27 cellular contexts compared by ENCODE assay signal in genomic region chr2:120321721-120322284, GRCh38. TPM values are rescaled to one million over a fixed set of nuclear protein-coding genes. Genes with fewer than 3 reads are reported as not detected.
"Had no signal": no experiment of that assay in that cellular context is flagged by ENCODE, and none has a peak within 500 bp of the region (broad histone marks: within the 10 kb centered on the region; RNA-seq: fewer than 3 reads in every experiment).

No MANE protein-coding gene starts in this region.

- H3K27ac ChIP-seq: coronary artery, esophagus squamous epithelium, lower lobe of right lung, ovary, psoas muscle, skin epidermis, spleen, testis, tibial nerve, upper lobe of left lung had no signal

- DNase-seq: dermis blood vessel endothelial cell; effector memory CD4-positive, alpha-beta T cell; erythroblast; esophagus squamous epithelium; foreskin melanocyte; hypothalamus; immature natural killer cell; islet precursor cell; left ventricle myocardium superior; lower lobe of right lung; nephron progenitor cell; nucleus accumbens; ovary; psoas muscle; spleen; stimulated activated CD4-positive, alpha-beta T cell treated with anti-CD3 and anti-CD28 coated beads, Interleukin-4, amount 100 ng/mL, for 4 hours; stimulated activated naive CD8-positive, alpha-beta T cell treated with anti-CD3 and anti-CD28 coated beads, Interleukin-15, Interleukin-2, amounts not matched to agents 100 U/mL and 50 U/mL, for 24 hours; substantia nigra; testis; upper lobe of left lung had no signal

- H3K36me3 ChIP-seq: esophagus squamous epithelium, lower lobe of right lung, ovary, spleen, tibial nerve, upper lobe of left lung had no signal

- H3K4me3 Mint-ChIP-seq: immature natural killer cell; naive thymus-derived CD8-positive, alpha-beta T cell; nephron progenitor cell; stimulated activated memory B cell treated with anti-CD40 and anti-IgM and Interleukin-4, amounts not matched to agents 10 μg/mL and 1 μg/mL and 100 μg/mL, for 72 hours had no signal

- H3K36me3 Mint-ChIP-seq: immature natural killer cell; naive thymus-derived CD8-positive, alpha-beta T cell; stimulated activated memory B cell treated with anti-CD40 and anti-IgM and Interleukin-4, amounts not matched to agents 10 μg/mL and 1 μg/mL and 100 μg/mL, for 72 hours had no signal

- H3K27ac Mint-ChIP-seq: immature natural killer cell; nephron progenitor cell; stimulated activated memory B cell treated with anti-CD40 and anti-IgM and Interleukin-4, amounts not matched to agents 10 μg/mL and 1 μg/mL and 100 μg/mL, for 72 hours had no signal

- H3K9me3 ChIP-seq: esophagus squamous epithelium, lower lobe of right lung, ovary, psoas muscle, spleen, testis, tibial nerve, upper lobe of left lung had no signal

- FAIRE-seq: urothelium cell line had no signal

- ATAC-seq: left ventricle myocardium superior; lower lobe of right lung; naive thymus-derived CD8-positive, alpha-beta T cell; psoas muscle; right cardiac atrium; stimulated activated memory B cell treated with anti-CD40 and anti-IgM and Interleukin-4, amounts not matched to agents 10 μg/mL and 1 μg/mL and 100 μg/mL, for 72 hours; stimulated activated naive CD8-positive, alpha-beta T cell treated with anti-CD3 and anti-CD28 coated beads, Interleukin-15, Interleukin-2, amounts not matched to agents 100 U/mL and 50 U/mL, for 24 hours had no signal

- H3K4me3 ChIP-seq: coronary artery, esophagus squamous epithelium, lower lobe of right lung, ovary, psoas muscle, skin epidermis, spleen, testis, tibial nerve, upper lobe of left lung had no signal

- H3K9me3 Mint-ChIP-seq: immature natural killer cell; naive thymus-derived CD8-positive, alpha-beta T cell; nephron progenitor cell; stimulated activated memory B cell treated with anti-CD40 and anti-IgM and Interleukin-4, amounts not matched to agents 10 μg/mL and 1 μg/mL and 100 μg/mL, for 72 hours had no signal

- H3K27me3 ChIP-seq: ovary, testis, tibial nerve, upper lobe of left lung had no signal

RNA-seq across cellular contexts. Expression of gene INHBB, which starts 24.1 kb away (rescaled TPM):
- total RNA-seq: naive thymus-derived CD8-positive, alpha-beta T cell had no signal
